In the genomic region with DNA sequence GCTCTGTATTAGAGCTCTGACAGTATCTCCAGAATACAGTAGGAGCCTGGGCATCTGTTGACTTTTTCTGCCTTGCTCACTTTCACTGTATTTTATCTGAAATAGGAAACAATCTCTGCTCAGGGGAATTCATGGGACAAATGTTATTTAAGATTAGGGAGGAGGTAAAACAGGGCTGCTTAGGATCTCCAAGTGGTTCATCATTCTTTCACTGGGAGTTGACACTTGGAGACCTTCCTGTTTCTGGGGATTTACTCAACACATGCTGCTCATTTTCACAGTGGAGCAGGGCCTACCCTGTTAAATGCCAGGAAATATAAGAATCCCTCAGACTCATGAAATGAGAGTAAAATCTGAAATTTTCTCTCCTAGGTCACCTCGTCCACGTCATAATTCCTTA, we compare ENCODE assay signal across 1 cellular context.
TF ChIP-seq lines count a peak whose summit lies in the region.

No MANE protein-coding gene starts in this region.

TF ChIP-seq in IMR-90, 13 proteins besides CTCF, POLR2A, EP300 and RAD21 (continued from another document):
- no peak for TF ChIP-seq FOS (IDR thresholded peaks at IDR 0.05; ENCODE audit: low read depth, low read length)
- no peak for TF ChIP-seq CEBPB (IDR thresholded peaks at IDR 0.05; ENCODE audit: low read depth, low read length)
- TF ChIP-seq CHD1 (IDR thresholded peaks at IDR 0.05; ENCODE audit: low read depth, low read length), result no peak
- no peak for TF ChIP-seq MAFK (IDR thresholded peaks at IDR 0.05; ENCODE audit: low read depth, low read length)
- TF ChIP-seq SMC3 (IDR thresholded peaks at IDR 0.05; ENCODE audit: low read depth, low read length), result no peak
- TF ChIP-seq, protein P1, sequence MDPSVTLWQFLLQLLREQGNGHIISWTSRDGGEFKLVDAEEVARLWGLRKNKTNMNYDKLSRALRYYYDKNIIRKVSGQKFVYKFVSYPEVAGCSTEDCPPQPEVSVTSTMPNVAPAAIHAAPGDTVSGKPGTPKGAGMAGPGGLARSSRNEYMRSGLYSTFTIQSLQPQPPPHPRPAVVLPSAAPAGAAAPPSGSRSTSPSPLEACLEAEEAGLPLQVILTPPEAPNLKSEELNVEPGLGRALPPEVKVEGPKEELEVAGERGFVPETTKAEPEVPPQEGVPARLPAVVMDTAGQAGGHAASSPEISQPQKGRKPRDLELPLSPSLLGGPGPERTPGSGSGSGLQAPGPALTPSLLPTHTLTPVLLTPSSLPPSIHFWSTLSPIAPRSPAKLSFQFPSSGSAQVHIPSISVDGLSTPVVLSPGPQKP (IDR thresholded peaks at IDR 0.05; ENCODE audit: borderline replicate concordance, low read depth, low read length), result no peak
